ENCODE assay signal across 8 cellular contexts in the genomic region with DNA sequence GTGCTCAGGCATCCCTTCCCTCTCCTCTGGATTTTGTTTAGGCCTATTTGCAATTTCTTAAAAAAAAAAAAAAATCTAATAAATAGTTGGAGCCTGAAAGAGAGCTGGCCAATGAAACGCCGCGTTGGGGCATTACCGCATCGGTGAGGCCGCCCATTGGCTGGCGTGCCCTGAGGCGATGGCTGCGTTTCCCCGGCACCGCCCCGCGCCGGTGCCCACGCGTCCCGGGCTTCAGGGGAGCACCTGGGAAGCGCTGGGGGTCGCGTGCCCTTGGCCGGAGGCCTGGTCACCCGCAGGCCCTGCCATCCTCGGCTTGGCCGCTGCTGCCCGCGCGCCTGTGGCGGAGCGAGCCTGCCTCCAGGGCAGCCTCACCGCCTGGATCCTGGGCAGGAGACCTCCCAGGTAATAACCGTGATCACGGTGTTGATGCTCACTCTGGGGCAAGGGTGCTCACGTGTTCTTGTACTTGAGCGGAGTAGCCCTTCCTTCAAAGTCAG.
DNase-seq lines count a peak whose midpoint lies in the region; ATAC-seq and TF ChIP-seq lines count a peak whose summit lies in the region.

No MANE protein-coding gene starts in this region.

- TF ChIP-seq CTCF in GM13977 (IDR thresholded peaks at IDR 0.05; ENCODE audit: extremely low read depth, insufficient read depth, missing control alignments) (no peak), IMR-90 (conservative IDR thresholded peaks at IDR 0.05; ENCODE audit: low read depth, low read length) (no peak), endodermal cell (conservative IDR thresholded peaks at IDR 0.05) (no peak)

- H3K18ac ChIP-seq in IMR-90 (ENCODE audit: low read depth, low read length): no peak overlapping the region

- H3K27ac ChIP-seq in IMR-90 (ENCODE audit: insufficient read depth, low read length) (no peak overlapping the region), endodermal cell (ENCODE audit: low read depth, low read length) (no peak overlapping the region), mucosa of rectum (ENCODE audit: low read depth in 2 of 2, low read length in 2 of 2) (no peak overlapping the region)

- peak overlapping the region; percentile 37 for H3K27ac Mint-ChIP-seq in endodermal cell

- no peak overlapping the region for H2AK5ac ChIP-seq in IMR-90 (ENCODE audit: low read depth, low read length)

- H3K4me1 ChIP-seq in IMR-90 (ENCODE audit: control insufficient read depth, insufficient read depth, low read length): no peaks in the 10 kb centered on the region
- no peaks in the 10 kb centered on the region for H3K4me1 ChIP-seq in endodermal cell (ENCODE audit: control insufficient read depth, insufficient read depth, low read length)
- no peaks in the 10 kb centered on the region for H3K4me1 ChIP-seq in mucosa of rectum (ENCODE audit: control insufficient read depth in 2 of 2, insufficient read depth in 2 of 2, low read length in 2 of 2)

- 7% methylated on average over 20 of the region's 34 CpGs; no CpG with 5 or more reads in 1 of the 2 experiments for WGBS in IMR-90 (ENCODE audit: extremely low coverage in 2 of 2, insufficient read length in 1 of 2), 2 experiments
- 5 to 9% methylated on average over 27 to 34 of the region's 34 CpGs for WGBS in endodermal cell (ENCODE audit: insufficient coverage in 1 of 2, insufficient read length in 1 of 2), 2 experiments

- peak overlapping the region; percentile 30; the same call in 1 of the 2 replicates for H3K4me2 ChIP-seq in IMR-90 (ENCODE audit: low read depth, low read length)

- no peak overlapping the region for H3K23ac ChIP-seq in IMR-90 (ENCODE audit: low read depth, low read length)

- H2AK9ac ChIP-seq in IMR-90 (replicated peaks; ENCODE audit: low read depth, low read length, poor library complexity): no peak overlapping the region

- no peak overlapping the region for H4K8ac ChIP-seq in IMR-90 (ENCODE audit: low read depth in 2 of 2, low read length in 2 of 2)

- no peak for TF ChIP-seq POLR2A in IMR-90 (IDR thresholded peaks at IDR 0.05; ENCODE audit: low read depth, low read length)

- H3K9me1 ChIP-seq in IMR-90 (ENCODE audit: insufficient read depth, low read length): no peaks in the 10 kb centered on the region

- H4K20me1 ChIP-seq in IMR-90 (ENCODE audit: insufficient read depth, low read length): no peaks in the 10 kb centered on the region

- peaks cover 4% of the 10 kb centered on the region for H3K4me1 Mint-ChIP-seq in endodermal cell

- no peak overlapping the region for H3K56ac ChIP-seq in IMR-90 (ENCODE audit: extremely low read depth, insufficient read depth, low read length)

- intact Hi-C loops in IMR-90 (cut with micrococcal nuclease): no loop called here

- BruUV-seq in IMR-90 (replicated peaks; lab: Mats Ljungman, UMichigan): no TSS peak

- peak; percentile 72 for ATAC-seq in IMR-90 (ENCODE audit: low read depth)
- ATAC-seq in HG03196 (IDR thresholded peaks at IDR 0.05; ENCODE audit: unreplicated experiment): no peak

- H3K9ac ChIP-seq in IMR-90 (ENCODE audit: low read depth, low read length) (no peak overlapping the region), endodermal cell (ENCODE audit: extremely low read depth, low read length, poor library complexity, severe bottlenecking) (peak overlapping the region; percentile 51), mucosa of rectum (ENCODE audit: low read depth in 1 of 2, low read length in 2 of 2) (peak overlapping the region; percentile 26 to 70)

- H3K4ac ChIP-seq in IMR-90 (ENCODE audit: low read depth, low read length): no peak overlapping the region

- no peak overlapping the region for H2BK20ac ChIP-seq in IMR-90 (ENCODE audit: low read depth, low read length)

- no peak overlapping the region for H2BK15ac ChIP-seq in IMR-90 (ENCODE audit: low read depth, low read length)

- H3K27me3 Mint-ChIP-seq in endodermal cell (ENCODE audit: insufficient read depth): peaks cover 94% of the 10 kb centered on the region

- in situ Hi-C loops in GM13977 (cut with MboI; ENCODE audit: low pct_unique_long_range_greater_than_20kb, low sequenced_read_pairs, unreplicated experiment): no loop called here
- in situ Hi-C loops in IMR-90 (cut with MboI; ENCODE audit: low sequenced_read_pairs): no loop called here

- H3K9me3 ChIP-seq in IMR-90 (ENCODE audit: control insufficient read depth, insufficient read depth, low read length) (0 out of 2 replicates have a peak, but pooled peaks cover 2% of the 10 kb centered on the region), endodermal cell (ENCODE audit: control insufficient read depth, low read length) (no peaks in the 10 kb centered on the region), mucosa of rectum (ENCODE audit: control insufficient read depth in 2 of 2, low read length in 2 of 2) (no peaks in the 10 kb centered on the region)

- no peaks in the 10 kb centered on the region for H3K79me1 ChIP-seq in IMR-90 (ENCODE audit: low read depth in 1 of 2, low read length in 2 of 2)

- no peak overlapping the region for H2BK5ac ChIP-seq in IMR-90 (ENCODE audit: low read depth, low read length, poor library complexity, severe bottlenecking)

- no peaks in the 10 kb centered on the region for H3K36me3 Mint-ChIP-seq in endodermal cell (ENCODE audit: low read depth)

- H3K4me3 ChIP-seq in IMR-90 (ENCODE audit: insufficient read depth, low read depth, low read length) (no peak overlapping the region; the same call in 1 of the 2 replicates), endodermal cell (ENCODE audit: low read length) (peak overlapping the region; percentile 78), mucosa of rectum (ENCODE audit: low read length in 2 of 2) (peak overlapping the region; percentile 59 to 64)

- H3K4me3 Mint-ChIP-seq in endodermal cell: peak overlapping the region; percentile 60

- DNase-seq in GM13977 (ENCODE audit: low spot score) (peak; percentile 68), IMR-90 (no peak), endodermal cell (peak; percentile 93)
- peak in 2 of 3 experiments; percentile 28 to 56 for DNase-seq in activated CD8-positive, alpha-beta memory T cell treated with anti-CD3 and anti-CD28 coated beads for 48 hours (ENCODE audit: low read depth in 2 of 3, low spot score in 2 of 3)
- peak; percentile 49 to 67 for DNase-seq in stimulated activated CD8-positive, alpha-beta memory T cell treated with anti-CD3 and anti-CD28 coated beads, Interleukin-2, amount 100 ng/mL, for 48 hours (ENCODE audit: low read depth in 2 of 2)
- DNase-seq in NK-92 treated with Interleukin-12 subunit alpha and Interleukin-12 subunit beta, amount 100 ng/mL, for 24 hours (lab: John Stamatoyannopoulos, UW): no peak

- peak overlapping the region; percentile 58 for H2AFZ ChIP-seq in IMR-90 (replicated peaks; ENCODE audit: low read length, poor library complexity)

- no peak overlapping the region for H4K5ac ChIP-seq in IMR-90 (ENCODE audit: low read depth, low read length)

- CTCF ChIA-PET in IMR-90 (lab: Yijun Ruan, JAX): no interaction called here

- H3K27me3 ChIP-seq in IMR-90 (ENCODE audit: control insufficient read depth, insufficient read depth, low read length) (peaks cover 2% of the 10 kb centered on the region; the same call in 1 of the 2 replicates), endodermal cell (ENCODE audit: control insufficient read depth, insufficient read depth, low read length, poor library complexity, severe bottlenecking) (peaks cover 70% of the 10 kb centered on the region), mucosa of rectum (ENCODE audit: control insufficient read depth in 2 of 2, insufficient read depth in 2 of 2, low read length in 2 of 2) (peaks cover 9 to 21% of the 10 kb centered on the region in 2 donors)

- no peak overlapping the region for H3K14ac ChIP-seq in IMR-90 (replicated peaks; ENCODE audit: low read depth, low read length)

- no peaks in the 10 kb centered on the region for H3K9me3 Mint-ChIP-seq in endodermal cell

- no peak for TF ChIP-seq RAD21 in IMR-90 (IDR thresholded peaks at IDR 0.05; ENCODE audit: low read length)

- H3K36me3 ChIP-seq in IMR-90 (ENCODE audit: control insufficient read depth, insufficient read depth, low read length) (no peaks in the 10 kb centered on the region), endodermal cell (ENCODE audit: control insufficient read depth, insufficient read depth, low read length) (no peaks in the 10 kb centered on the region), mucosa of rectum (ENCODE audit: control insufficient read depth in 2 of 2, insufficient read depth in 2 of 2, low read length in 2 of 2) (no peaks in the 10 kb centered on the region)

- no peak overlapping the region for H2BK120ac ChIP-seq in IMR-90 (ENCODE audit: low read depth, low read length)

- H4K91ac ChIP-seq in IMR-90 (ENCODE audit: insufficient read depth, low read depth, low read length): no peak overlapping the region

- POLR2A ChIA-PET in IMR-90 (lab: Charles Lee; ENCODE audit: unreplicated experiment): no interaction called here

- dilution Hi-C loops in IMR-90 (cut with HindIII; ENCODE audit: low sequenced_read_pairs, unreplicated experiment): no loop called here

TF ChIP-seq in IMR-90, 13 proteins besides CTCF, POLR2A, EP300 and RAD21:
- TF ChIP-seq MXI1 (IDR thresholded peaks at IDR 0.05; ENCODE audit: borderline replicate concordance, low read depth, low read length) (no peak), NFE2L2 (IDR thresholded peaks at IDR 0.05; ENCODE audit: low read depth, low read length) (no peak), CEBPB (IDR thresholded peaks at IDR 0.05; ENCODE audit: low read depth, low read length) (no peak), BHLHE40 (IDR thresholded peaks at IDR 0.05; ENCODE audit: low read depth, low read length) (no peak), MAFK (IDR thresholded peaks at IDR 0.05; ENCODE audit: low read depth, low read length) (no peak)
- TF ChIP-seq, protein P1, sequence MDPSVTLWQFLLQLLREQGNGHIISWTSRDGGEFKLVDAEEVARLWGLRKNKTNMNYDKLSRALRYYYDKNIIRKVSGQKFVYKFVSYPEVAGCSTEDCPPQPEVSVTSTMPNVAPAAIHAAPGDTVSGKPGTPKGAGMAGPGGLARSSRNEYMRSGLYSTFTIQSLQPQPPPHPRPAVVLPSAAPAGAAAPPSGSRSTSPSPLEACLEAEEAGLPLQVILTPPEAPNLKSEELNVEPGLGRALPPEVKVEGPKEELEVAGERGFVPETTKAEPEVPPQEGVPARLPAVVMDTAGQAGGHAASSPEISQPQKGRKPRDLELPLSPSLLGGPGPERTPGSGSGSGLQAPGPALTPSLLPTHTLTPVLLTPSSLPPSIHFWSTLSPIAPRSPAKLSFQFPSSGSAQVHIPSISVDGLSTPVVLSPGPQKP (IDR thresholded peaks at IDR 0.05; ENCODE audit: borderline replicate concordance, low read depth, low read length): no peak

Comparison
In these comparisons a context has a peak if more than half of its experiments do, and no peak if none do; other contexts are left out.
1. DNase-seq: peak in GM13977 (single experiment), activated CD8-positive, alpha-beta memory T cell treated with anti-CD3 and anti-CD28 coated beads for 48 hours (2 of 3), endodermal cell (single experiment) and stimulated activated CD8-positive, alpha-beta memory T cell treated with anti-CD3 and anti-CD28 coated beads, Interleukin-2, amount 100 ng/mL, for 48 hours (2 of 2); none in IMR-90 (single experiment) and NK-92 treated with Interleukin-12 subunit alpha and Interleukin-12 subunit beta, amount 100 ng/mL, for 24 hours (single experiment).